ENCODE assay signal across 1 cellular context in the genomic region with DNA sequence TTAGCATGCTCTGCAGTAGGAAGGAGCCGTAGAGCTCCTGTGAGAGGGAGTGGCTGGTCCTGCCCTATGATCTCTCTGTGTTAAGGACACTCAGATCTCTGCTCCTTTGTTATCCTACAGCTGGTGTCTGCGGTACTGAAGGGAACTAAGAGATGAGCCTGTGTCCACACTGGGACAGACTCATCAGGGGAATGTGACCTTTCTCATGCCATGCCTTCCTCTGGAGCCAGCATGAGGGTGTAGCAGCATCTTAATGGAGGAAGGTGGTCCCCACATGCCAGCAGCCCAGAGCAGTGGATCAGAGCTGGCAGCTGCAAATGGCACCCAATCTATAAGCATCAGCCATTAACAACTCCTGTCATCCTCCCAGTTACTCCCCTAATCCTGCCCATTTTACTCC.
TF ChIP-seq lines count a peak whose summit lies in the region.

No MANE protein-coding gene starts in this region.

TF ChIP-seq in HepG2, 621 proteins besides CTCF, POLR2A, EP300 and RAD21:
- TF ChIP-seq, protein P1, sequence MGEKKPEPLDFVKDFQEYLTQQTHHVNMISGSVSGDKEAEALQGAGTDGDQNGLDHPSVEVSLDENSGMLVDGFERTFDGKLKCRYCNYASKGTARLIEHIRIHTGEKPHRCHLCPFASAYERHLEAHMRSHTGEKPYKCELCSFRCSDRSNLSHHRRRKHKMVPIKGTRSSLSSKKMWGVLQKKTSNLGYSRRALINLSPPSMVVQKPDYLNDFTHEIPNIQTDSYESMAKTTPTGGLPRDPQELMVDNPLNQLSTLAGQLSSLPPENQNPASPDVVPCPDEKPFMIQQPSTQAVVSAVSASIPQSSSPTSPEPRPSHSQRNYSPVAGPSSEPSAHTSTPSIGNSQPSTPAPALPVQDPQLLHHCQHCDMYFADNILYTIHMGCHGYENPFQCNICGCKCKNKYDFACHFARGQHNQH (CRISPR knock-in tag; IDR thresholded peaks at IDR 0.05): no peak
- TF ChIP-seq RARA (CRISPR knock-in tag; IDR thresholded peaks at IDR 0.05) (no peak), ZNF615 (CRISPR knock-in tag; IDR thresholded peaks at IDR 0.05; ENCODE audit: borderline replicate concordance) (no peak), IRX3 (CRISPR knock-in tag; IDR thresholded peaks at IDR 0.05; ENCODE audit: borderline replicate concordance, low read depth) (no peak), ZNF777 (CRISPR knock-in tag; IDR thresholded peaks at IDR 0.05) (no peak), SMARCC2 (IDR thresholded peaks at IDR 0.05) (no peak), ZMYM3 (CRISPR knock-in tag; IDR thresholded peaks at IDR 0.05) (no peak), SAP130 (CRISPR knock-in tag; IDR thresholded peaks at IDR 0.05; ENCODE audit: low read depth) (no peak), ZNF552 (CRISPR knock-in tag; IDR thresholded peaks at IDR 0.05; ENCODE audit: borderline replicate concordance) (no peak)
- TF ChIP-seq, protein P2, sequence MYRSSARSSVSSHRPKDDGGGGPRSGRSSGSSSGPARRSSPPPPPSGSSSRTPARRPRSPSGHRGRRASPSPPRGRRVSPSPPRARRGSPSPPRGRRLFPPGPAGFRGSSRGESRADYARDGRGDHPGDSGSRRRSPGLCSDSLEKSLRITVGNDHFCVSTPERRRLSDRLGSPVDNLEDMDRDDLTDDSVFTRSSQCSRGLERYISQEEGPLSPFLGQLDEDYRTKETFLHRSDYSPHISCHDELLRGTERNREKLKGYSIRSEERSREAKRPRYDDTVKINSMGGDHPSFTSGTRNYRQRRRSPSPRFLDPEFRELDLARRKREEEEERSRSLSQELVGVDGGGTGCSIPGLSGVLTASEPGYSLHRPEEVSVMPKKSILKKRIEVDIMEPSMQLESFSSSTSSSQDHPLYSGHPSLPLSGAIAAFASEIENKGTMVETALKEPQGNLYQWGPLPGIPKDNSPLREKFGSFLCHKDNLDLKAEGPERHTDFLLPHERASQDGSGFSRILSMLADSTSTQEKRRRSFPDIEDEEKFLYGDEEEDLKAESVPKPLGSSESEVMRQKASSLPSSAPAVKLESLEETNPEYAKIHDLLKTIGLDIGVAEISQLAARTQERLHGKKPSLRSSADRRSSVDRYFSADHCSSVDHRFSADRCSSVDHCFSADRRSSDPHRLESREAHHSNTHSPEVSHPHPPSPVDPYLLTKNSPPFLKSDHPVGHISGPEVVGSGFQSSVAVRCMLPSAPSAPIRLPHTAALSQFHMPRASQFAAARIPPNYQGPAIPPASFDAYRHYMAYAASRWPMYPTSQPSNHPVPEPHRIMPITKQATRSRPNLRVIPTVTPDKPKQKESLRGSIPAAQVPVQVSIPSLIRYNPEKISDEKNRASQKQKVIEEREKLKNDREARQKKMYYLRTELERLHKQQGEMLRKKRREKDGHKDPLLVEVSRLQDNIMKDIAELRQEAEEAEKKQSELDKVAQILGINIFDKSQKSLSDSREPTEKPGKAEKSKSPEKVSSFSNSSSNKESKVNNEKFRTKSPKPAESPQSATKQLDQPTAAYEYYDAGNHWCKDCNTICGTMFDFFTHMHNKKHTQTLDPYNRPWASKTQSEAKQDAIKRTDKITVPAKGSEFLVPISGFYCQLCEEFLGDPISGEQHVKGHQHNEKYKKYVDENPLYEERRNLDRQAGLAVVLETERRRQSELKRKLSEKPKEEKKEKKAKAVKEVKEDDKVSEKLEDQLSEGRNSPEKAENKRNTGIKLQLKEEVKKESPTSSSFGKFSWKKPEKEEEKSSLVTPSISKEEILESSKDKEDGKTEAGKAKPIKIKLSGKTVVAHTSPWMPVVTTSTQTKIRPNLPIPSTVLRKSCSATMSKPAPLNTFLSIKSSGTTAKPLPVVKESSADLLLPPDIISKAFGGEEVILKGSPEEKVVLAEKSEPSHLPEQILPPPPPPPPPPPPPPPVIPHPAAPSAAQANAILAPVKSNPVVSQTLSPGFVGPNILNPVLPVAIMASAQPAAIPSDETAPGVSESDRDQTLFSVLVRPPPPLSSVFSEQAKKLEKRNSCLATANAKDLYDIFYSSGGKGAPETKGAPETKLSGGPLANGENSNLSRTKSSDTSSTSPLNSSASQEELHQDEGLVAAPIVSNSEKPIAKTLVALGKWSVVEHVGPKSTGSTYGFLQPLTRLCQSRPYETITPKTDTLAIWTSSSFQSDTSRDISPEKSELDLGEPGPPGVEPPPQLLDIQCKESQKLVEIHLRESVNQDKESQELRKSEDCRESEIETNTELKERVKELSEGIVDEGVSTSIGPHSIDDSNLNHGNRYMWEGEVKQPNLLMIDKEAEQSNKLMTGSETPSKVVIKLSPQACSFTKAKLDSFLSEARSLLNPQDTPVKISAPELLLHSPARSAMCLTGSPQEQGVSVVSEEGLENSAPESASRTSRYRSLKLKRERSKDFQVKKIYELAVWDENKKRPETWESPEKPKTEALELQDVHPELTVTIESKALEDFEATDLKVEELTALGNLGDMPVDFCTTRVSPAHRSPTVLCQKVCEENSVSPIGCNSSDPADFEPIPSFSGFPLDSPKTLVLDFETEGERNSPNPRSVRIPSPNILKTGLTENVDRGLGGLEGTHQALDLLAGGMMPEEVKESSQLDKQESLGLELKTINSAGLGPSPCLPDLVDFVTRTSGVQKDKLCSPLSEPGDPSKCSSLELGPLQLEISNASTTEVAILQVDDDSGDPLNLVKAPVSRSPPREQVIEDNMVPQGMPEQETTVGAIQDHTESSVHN (CRISPR knock-in tag; IDR thresholded peaks at IDR 0.05): no peak
- TF ChIP-seq, protein P3, sequence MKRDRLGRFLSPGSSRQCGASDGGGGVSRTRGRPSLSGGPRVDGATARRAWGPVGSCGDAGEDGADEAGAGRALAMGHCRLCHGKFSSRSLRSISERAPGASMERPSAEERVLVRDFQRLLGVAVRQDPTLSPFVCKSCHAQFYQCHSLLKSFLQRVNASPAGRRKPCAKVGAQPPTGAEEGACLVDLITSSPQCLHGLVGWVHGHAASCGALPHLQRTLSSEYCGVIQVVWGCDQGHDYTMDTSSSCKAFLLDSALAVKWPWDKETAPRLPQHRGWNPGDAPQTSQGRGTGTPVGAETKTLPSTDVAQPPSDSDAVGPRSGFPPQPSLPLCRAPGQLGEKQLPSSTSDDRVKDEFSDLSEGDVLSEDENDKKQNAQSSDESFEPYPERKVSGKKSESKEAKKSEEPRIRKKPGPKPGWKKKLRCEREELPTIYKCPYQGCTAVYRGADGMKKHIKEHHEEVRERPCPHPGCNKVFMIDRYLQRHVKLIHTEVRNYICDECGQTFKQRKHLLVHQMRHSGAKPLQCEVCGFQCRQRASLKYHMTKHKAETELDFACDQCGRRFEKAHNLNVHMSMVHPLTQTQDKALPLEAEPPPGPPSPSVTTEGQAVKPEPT (CRISPR knock-in tag; IDR thresholded peaks at IDR 0.05; ENCODE audit: low read depth): no peak
- TF ChIP-seq, protein P4, sequence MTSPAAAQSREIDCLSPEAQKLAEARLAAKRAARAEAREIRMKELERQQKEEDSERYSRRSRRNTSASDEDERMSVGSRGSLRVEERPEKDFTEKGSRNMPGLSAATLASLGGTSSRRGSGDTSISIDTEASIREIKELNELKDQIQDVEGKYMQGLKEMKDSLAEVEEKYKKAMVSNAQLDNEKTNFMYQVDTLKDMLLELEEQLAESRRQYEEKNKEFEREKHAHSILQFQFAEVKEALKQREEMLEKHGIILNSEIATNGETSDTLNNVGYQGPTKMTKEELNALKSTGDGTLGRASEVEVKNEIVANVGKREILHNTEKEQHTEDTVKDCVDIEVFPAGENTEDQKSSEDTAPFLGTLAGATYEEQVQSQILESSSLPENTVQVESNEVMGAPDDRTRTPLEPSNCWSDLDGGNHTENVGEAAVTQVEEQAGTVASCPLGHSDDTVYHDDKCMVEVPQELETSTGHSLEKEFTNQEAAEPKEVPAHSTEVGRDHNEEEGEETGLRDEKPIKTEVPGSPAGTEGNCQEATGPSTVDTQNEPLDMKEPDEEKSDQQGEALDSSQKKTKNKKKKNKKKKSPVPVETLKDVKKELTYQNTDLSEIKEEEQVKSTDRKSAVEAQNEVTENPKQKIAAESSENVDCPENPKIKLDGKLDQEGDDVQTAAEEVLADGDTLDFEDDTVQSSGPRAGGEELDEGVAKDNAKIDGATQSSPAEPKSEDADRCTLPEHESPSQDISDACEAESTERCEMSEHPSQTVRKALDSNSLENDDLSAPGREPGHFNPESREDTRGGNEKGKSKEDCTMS (CRISPR knock-in tag; conservative IDR thresholded peaks at IDR 0.05): no peak
